Comparison of ENCODE assay signal across 18 cellular contexts in genomic region chr20:57983082-57983481, GRCh38.
"Had no signal": no experiment of that assay in that cellular context is flagged by ENCODE, and none has a peak within 500 bp of the region (broad histone marks: within the 10 kb centered on the region; RNA-seq: fewer than 3 reads in every experiment).

No MANE protein-coding gene starts in this region.

- H3K36me3 ChIP-seq: SJCRH30 had no signal

- DNase-seq: KBM-7; NCI-H1092; NCI-H1436 treated with DMSO at 0.1 percent for 48 hours; NCI-H1694; NCI-H187 treated with DMSO at 0.1 percent for 48 hours; NCI-H2029 treated with DMSO at 0.1 percent for 48 hours; NCI-H2171 treated with DMSO at 0.1 percent for 48 hours; NCI-H524; NCI-H526 treated with DMSO at 0.1 percent for 48 hours; NCI-H748 treated with DMSO at 0.1 percent for 48 hours; NK-92 treated with Interleukin-12 subunit alpha and Interleukin-12 subunit beta, amount 100 ng/mL, for 24 hours; PC-3; SHP77; SJCRH30 had no signal

- H3K9me3 ChIP-seq: SJCRH30 had no signal

- H3K27me3 ChIP-seq: SJCRH30 had no signal

- ATAC-seq: Panc1, PC-3, SK-N-SH treated with all-trans-retinoic acid at 6 μM for 48 hours had no signal

- H3K27ac ChIP-seq: HL-60, RWPE1, SJCRH30 had no signal

- H3K4me3 ChIP-seq: SJCRH30 had no signal
